Comparison of ENCODE assay signal across 8 cellular contexts in genomic region chr1:65149391-65149729, GRCh38. TPM values are rescaled to one million over a fixed set of nuclear protein-coding genes. Genes with fewer than 3 reads are reported as not detected.
DNase-seq lines count a peak whose midpoint lies in the region; ATAC-seq and TF ChIP-seq lines count a peak whose summit lies in the region.

No MANE protein-coding gene starts in this region.

- 16 to 17% methylated on average over 9 of the region's 9 CpGs for WGBS in heart right ventricle, 2 donors
- 12 to 15% methylated on average over 9 of the region's 9 CpGs for WGBS in aorta, 2 donors

- intact Hi-C loops in heart right ventricle (cut with DNase I): loop anchor here in 5 of 10 donors (2.0 to 10.0 kb wide), 5 partner anchors 33 to 85 kb away; no protein-coding TSS in a partner anchor
- intact Hi-C loops in left ventricle myocardium superior (cut with micrococcal nuclease): no loop called here
- intact Hi-C loops in ascending aorta (cut with DNase I): loop anchor here (2.0 kb wide), 3 partner anchors 25 to 81 kb away; no protein-coding TSS in a partner anchor
- intact Hi-C loops in lower lobe of right lung (cut with DNase I): no loop called here
- intact Hi-C loops in aorta (cut with DNase I): loop anchor here in 1 of 2 donors (5.0 kb wide), 1 partner anchor 58 kb away; no protein-coding TSS in a partner anchor

- DNase-seq in heart right ventricle (no peak), left ventricle myocardium superior (no peak), ascending aorta (ENCODE audit: low spot score in 2 of 2) (no peak), lower lobe of right lung (no peak), aorta (no peak), 8988T (no peak), GF-D8 (lab: John Stamatoyannopoulos, UW) (no peak), hippocampal formation (lab: John Stamatoyannopoulos, UW) (no peak)

- peaks cover 0 to 4% (median 0%) of the 10 kb centered on the region in 9 donors for H3K36me3 ChIP-seq in heart right ventricle
- no peaks in the 10 kb centered on the region for H3K36me3 ChIP-seq in ascending aorta
- H3K36me3 ChIP-seq in lower lobe of right lung: no peaks in the 10 kb centered on the region
- H3K36me3 ChIP-seq in aorta (ENCODE audit: control insufficient read depth in 1 of 2, insufficient read depth in 2 of 2, low read length in 1 of 2): no peaks in the 10 kb centered on the region

- H3K27me3 ChIP-seq in heart right ventricle (peaks cover 0 to 25% (median 0%) of the 10 kb centered on the region in 7 donors), ascending aorta (no peaks in the 10 kb centered on the region), lower lobe of right lung (ENCODE audit: low read depth) (peaks cover 17% of the 10 kb centered on the region), aorta (ENCODE audit: control insufficient read depth in 1 of 2, insufficient read depth in 2 of 2, low read length in 1 of 2) (no peaks in the 10 kb centered on the region)

- H3K4me3 ChIP-seq in heart right ventricle (peak overlapping the region; percentile 77 to 94 (median 86)), ascending aorta (peak overlapping the region; percentile 81 to 89), lower lobe of right lung (peak overlapping the region; percentile 76), aorta (ENCODE audit: low read length in 2 of 2) (peak overlapping the region; percentile 58 to 65)

- peak overlapping the region; percentile 55 to 95 (median 88) for H3K27ac ChIP-seq in heart right ventricle
- H3K27ac ChIP-seq in ascending aorta: peak overlapping the region; percentile 92 to 93
- H3K27ac ChIP-seq in lower lobe of right lung: no peak overlapping the region
- peak overlapping the region; percentile 15 to 54 for H3K27ac ChIP-seq in aorta (ENCODE audit: low read depth in 1 of 2, low read length in 2 of 2)

- no peaks in the 10 kb centered on the region for H3K9me3 ChIP-seq in heart right ventricle
- no peaks in the 10 kb centered on the region for H3K9me3 ChIP-seq in ascending aorta
- no peaks in the 10 kb centered on the region for H3K9me3 ChIP-seq in lower lobe of right lung
- no peaks in the 10 kb centered on the region for H3K9me3 ChIP-seq in aorta (ENCODE audit: control insufficient read depth, low read length)

- H3K4me1 ChIP-seq in heart right ventricle (peaks cover 0 to 38% (median 18%) of the 10 kb centered on the region in 9 donors), ascending aorta (peaks cover 0 to 3% of the 10 kb centered on the region in 2 donors), lower lobe of right lung (peaks cover 7% of the 10 kb centered on the region), aorta (ENCODE audit: control insufficient read depth in 1 of 2, insufficient read depth in 2 of 2, low read length in 2 of 2) (no peaks in the 10 kb centered on the region)

- ATAC-seq in heart right ventricle (peak in 1 of 8 donors; percentile 3), left ventricle myocardium superior (no peak), lower lobe of right lung (no peak), aorta (ENCODE audit: low FRiP score) (no peak)

- no peak for TF ChIP-seq CTCF in heart right ventricle (IDR thresholded peaks at IDR 0.05)
- no peak for TF ChIP-seq CTCF in ascending aorta (IDR thresholded peaks at IDR 0.05)
- no peak for TF ChIP-seq CTCF in lower lobe of right lung (IDR thresholded peaks at IDR 0.05)

RNA-seq across cellular contexts. Expression of gene AK4, which starts 1.4 kb away (rescaled TPM):
- total RNA-seq in heart right ventricle (100 to 1,000 TPM; 122 to 179 (median 143) TPM), left ventricle myocardium superior (163 TPM), ascending aorta (29.5 TPM), lower lobe of right lung (7.0 TPM), aorta (10 to 100 TPM; 68.2 to 73.7 TPM)
- polyA plus RNA-seq in heart right ventricle (10 to 100 TPM in 1 of 2 donors, 1 to 10 TPM in 1; 9.9 to 25.1 TPM), aorta (1 to 10 TPM; 5.2 to 8.4 TPM)
